In the genomic region with DNA sequence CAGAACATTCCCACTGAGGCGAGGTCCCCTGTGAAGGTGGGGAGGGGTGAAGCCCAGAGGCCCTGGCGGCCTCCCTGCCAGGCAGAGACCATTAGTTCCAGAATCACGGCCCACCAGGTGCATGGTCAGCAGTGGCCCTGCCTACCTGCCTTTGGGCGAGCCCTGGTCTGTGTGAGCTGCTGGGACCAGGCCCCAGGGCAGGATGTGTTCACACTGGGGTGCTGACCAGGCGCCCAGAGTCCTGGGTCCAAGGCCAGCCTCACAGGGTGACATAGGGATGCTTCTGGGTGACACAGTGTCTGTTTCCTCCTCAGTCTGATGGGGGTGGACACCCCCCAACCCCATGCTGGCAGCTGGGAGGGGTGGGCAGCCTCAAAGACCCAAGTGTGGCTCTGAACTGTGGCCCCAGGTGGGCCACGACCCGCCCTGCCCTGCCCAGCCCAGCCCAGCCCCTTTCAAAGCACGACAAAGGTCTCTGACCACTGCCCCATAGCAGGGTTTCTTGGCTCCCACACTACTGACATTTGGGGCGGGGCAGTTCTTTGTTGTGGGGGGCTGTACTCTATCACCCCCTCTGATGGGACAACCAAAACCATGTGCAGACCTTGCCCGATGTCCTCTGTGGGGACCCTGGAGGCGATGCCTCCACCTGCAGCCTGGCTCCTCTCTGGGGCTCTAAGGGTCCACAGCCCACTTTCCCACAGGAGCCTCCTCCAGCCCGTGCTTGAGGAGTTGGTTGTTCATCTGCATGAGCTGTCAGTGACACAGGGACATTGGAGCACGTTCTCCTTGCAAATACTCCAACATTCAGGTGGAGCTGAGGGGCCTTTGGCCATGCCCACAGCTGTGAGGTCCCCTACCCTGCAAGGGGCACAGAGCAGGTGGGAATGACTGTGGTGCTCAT, we compare ENCODE assay signal across 1 cellular context.
TF ChIP-seq lines count a peak whose summit lies in the region.

No MANE protein-coding gene starts in this region.

TF ChIP-seq in endothelial cell of umbilical vein, 7 proteins besides CTCF, POLR2A, EP300 and RAD21:
- TF ChIP-seq, protein P1, sequence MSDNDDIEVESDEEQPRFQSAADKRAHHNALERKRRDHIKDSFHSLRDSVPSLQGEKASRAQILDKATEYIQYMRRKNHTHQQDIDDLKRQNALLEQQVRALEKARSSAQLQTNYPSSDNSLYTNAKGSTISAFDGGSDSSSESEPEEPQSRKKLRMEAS (IDR thresholded peaks at IDR 0.05; ENCODE audit: insufficient read depth, insufficient read length), result no peak
- TF ChIP-seq JUN (IDR thresholded peaks at IDR 0.05; ENCODE audit: borderline replicate concordance, insufficient read depth, insufficient read length, low read depth), result no peak
- no peak for TF ChIP-seq GATA2 (IDR thresholded peaks at IDR 0.05; ENCODE audit: insufficient read depth, insufficient read length, low read depth, low read length)
- TF ChIP-seq MYC (IDR thresholded peaks at IDR 0.05; ENCODE audit: low read depth, low read length), result no peak
- TF ChIP-seq POLR2AphosphoS5 (IDR thresholded peaks at IDR 0.05; ENCODE audit: insufficient read depth, low read depth, low read length), result no peak
